In genomic region chr11:1197886-1198765, GRCh38 we compare ENCODE assay signal across 16 cellular contexts. TPM values are rescaled to one million over a fixed set of nuclear protein-coding genes. Genes with fewer than 3 reads are reported as not detected.
DNase-seq lines count a peak whose midpoint lies in the region; ATAC-seq and TF ChIP-seq lines count a peak whose summit lies in the region.
"Had no signal": no experiment of that assay in that cellular context is flagged by ENCODE, and none has a peak within 500 bp of the region (broad histone marks: within the 10 kb centered on the region; RNA-seq: fewer than 3 reads in every experiment).

No MANE protein-coding gene starts in this region.

- no peaks in the 10 kb centered on the region for H3K4me1 Mint-ChIP-seq in WTC11
- H3K4me1 Mint-ChIP-seq: immature natural killer cell had no signal

- H3K4me1 ChIP-seq in right lobe of liver (no peaks in the 10 kb centered on the region), tibial artery (peaks cover 0 to 17% (median 2%) of the 10 kb centered on the region in 4 donors), esophagus squamous epithelium (peaks cover 0 to 21% (median 1%) of the 10 kb centered on the region in 3 donors)
- H3K4me1 ChIP-seq: adrenal gland, gastrocnemius medialis had no signal

- H3K27ac ChIP-seq in right lobe of liver, result no peak overlapping the region
- H3K27ac ChIP-seq in tibial artery, result no peak overlapping the region
- H3K27ac ChIP-seq in esophagus squamous epithelium, result no peak overlapping the region
- H3K27ac ChIP-seq: adrenal gland, gastrocnemius medialis had no signal

- CTCF ChIA-PET in WTC11 (lab: Charles Lee), result no interaction called here

- H3K4me3 Mint-ChIP-seq in WTC11, result no peak overlapping the region
- H3K4me3 Mint-ChIP-seq: immature natural killer cell had no signal

- intact Hi-C loops in right lobe of liver (cut with DNase I), result no loop called here
- intact Hi-C loops in tibial artery (cut with DNase I; ENCODE audit: low total_unique reads), result no loop called here
- intact Hi-C loops in esophagus squamous epithelium (cut with DNase I), result no loop called here

- H3K4me3 ChIP-seq in right lobe of liver (no peak overlapping the region), tibial artery (no peak overlapping the region), esophagus squamous epithelium (no peak overlapping the region)
- H3K4me3 ChIP-seq: adrenal gland, gastrocnemius medialis had no signal

- H3K27me3 ChIP-seq in right lobe of liver (no peaks in the 10 kb centered on the region), tibial artery (peaks cover 0 to 84% of the 10 kb centered on the region in 2 donors), esophagus squamous epithelium (peaks cover 0 to 88% (median 5%) of the 10 kb centered on the region in 4 donors)

- no peaks in the 10 kb centered on the region for H3K9me3 Mint-ChIP-seq in WTC11
- H3K9me3 Mint-ChIP-seq: immature natural killer cell had no signal

- no peaks in the 10 kb centered on the region for H3K9me3 ChIP-seq in right lobe of liver
- H3K9me3 ChIP-seq in tibial artery, result no peaks in the 10 kb centered on the region
- H3K9me3 ChIP-seq in esophagus squamous epithelium, result no peaks in the 10 kb centered on the region
- H3K9me3 ChIP-seq: adrenal gland, gastrocnemius medialis had no signal

- no peak for TF ChIP-seq CTCF in WTC11 (IDR thresholded peaks at IDR 0.05)
- no peak for TF ChIP-seq CTCF in right lobe of liver (IDR thresholded peaks at IDR 0.05)
- TF ChIP-seq CTCF in tibial artery (IDR thresholded peaks at IDR 0.05), result no peak
- no peak for TF ChIP-seq CTCF in esophagus squamous epithelium (IDR thresholded peaks at IDR 0.05)

- 68% methylated on average over 5 of the region's 39 CpGs for WGBS in right lobe of liver (ENCODE audit: insufficient coverage, low coverage, low lambda C conversion rate, missing lambda C conversion rate)
- WGBS in esophagus squamous epithelium, 2 donors, result no CpG with 5 or more reads among the region's 39 CpGs

- POLR2A ChIA-PET in WTC11 (lab: Charles Lee), result no interaction called here

- no peak for TF ChIP-seq POLR2A in right lobe of liver (IDR thresholded peaks at IDR 0.05)
- no peak for TF ChIP-seq POLR2A in esophagus squamous epithelium (IDR thresholded peaks at IDR 0.05)

- no peaks in the 10 kb centered on the region for H3K36me3 Mint-ChIP-seq in WTC11
- H3K36me3 Mint-ChIP-seq: immature natural killer cell had no signal

- H3K36me3 ChIP-seq in right lobe of liver (no peaks in the 10 kb centered on the region), tibial artery (no peaks in the 10 kb centered on the region), esophagus squamous epithelium (no peaks in the 10 kb centered on the region)
- H3K36me3 ChIP-seq: adrenal gland, gastrocnemius medialis had no signal

- ATAC-seq in WTC11, result peak; percentile 64
- no peak for ATAC-seq in right lobe of liver
- no peak for ATAC-seq in HG02678 (IDR thresholded peaks at IDR 0.05; ENCODE audit: unreplicated experiment)
- ATAC-seq: gastrocnemius medialis had no signal

- H3K27me3 Mint-ChIP-seq in WTC11 (ENCODE audit: low read depth), result no peaks in the 10 kb centered on the region

- DNase-seq in activated gamma-delta T cell treated with Interleukin-2 at 50 U/mL for 16 hours (peak; percentile 2), activated gamma-delta T cell (lab: John Stamatoyannopoulos, UW) (no peak), WTC11 (ENCODE audit: low spot score) (peak; percentile 47), right lobe of liver (peak; percentile 11 to 47 (median 41)), tibial artery (peak; percentile 17 to 55), HPDE6-E6E7 (ENCODE audit: extremely low spot score) (no peak), esophagus squamous epithelium (lab: John Stamatoyannopoulos, UW) (no peak)
- DNase-seq: ACHN, immature natural killer cell, NCI-H2081 treated with DMSO at 0.1 percent for 48 hours, NCI-H774 had no signal

- no peak overlapping the region for H3K27ac Mint-ChIP-seq in WTC11
- H3K27ac Mint-ChIP-seq: immature natural killer cell had no signal

TF ChIP-seq in WTC11, 78 proteins besides CTCF, POLR2A, EP300 and RAD21 (continues in another document):
- TF ChIP-seq SMAD3 (CRISPR knock-in tag; IDR thresholded peaks at IDR 0.05; ENCODE audit: borderline replicate concordance), result no peak
- no peak for TF ChIP-seq ZMAT4 (CRISPR knock-in tag; IDR thresholded peaks at IDR 0.05)
- TF ChIP-seq, protein P1, sequence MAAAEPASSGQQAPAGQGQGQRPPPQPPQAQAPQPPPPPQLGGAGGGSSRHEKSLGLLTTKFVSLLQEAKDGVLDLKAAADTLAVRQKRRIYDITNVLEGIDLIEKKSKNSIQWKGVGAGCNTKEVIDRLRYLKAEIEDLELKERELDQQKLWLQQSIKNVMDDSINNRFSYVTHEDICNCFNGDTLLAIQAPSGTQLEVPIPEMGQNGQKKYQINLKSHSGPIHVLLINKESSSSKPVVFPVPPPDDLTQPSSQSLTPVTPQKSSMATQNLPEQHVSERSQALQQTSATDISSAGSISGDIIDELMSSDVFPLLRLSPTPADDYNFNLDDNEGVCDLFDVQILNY (CRISPR knock-in tag; IDR thresholded peaks at IDR 0.05), result no peak
- no peak for TF ChIP-seq SMAD4 (CRISPR knock-in tag; IDR thresholded peaks at IDR 0.05)
- TF ChIP-seq CREM (CRISPR knock-in tag; IDR thresholded peaks at IDR 0.05), result no peak
- TF ChIP-seq, protein P2, sequence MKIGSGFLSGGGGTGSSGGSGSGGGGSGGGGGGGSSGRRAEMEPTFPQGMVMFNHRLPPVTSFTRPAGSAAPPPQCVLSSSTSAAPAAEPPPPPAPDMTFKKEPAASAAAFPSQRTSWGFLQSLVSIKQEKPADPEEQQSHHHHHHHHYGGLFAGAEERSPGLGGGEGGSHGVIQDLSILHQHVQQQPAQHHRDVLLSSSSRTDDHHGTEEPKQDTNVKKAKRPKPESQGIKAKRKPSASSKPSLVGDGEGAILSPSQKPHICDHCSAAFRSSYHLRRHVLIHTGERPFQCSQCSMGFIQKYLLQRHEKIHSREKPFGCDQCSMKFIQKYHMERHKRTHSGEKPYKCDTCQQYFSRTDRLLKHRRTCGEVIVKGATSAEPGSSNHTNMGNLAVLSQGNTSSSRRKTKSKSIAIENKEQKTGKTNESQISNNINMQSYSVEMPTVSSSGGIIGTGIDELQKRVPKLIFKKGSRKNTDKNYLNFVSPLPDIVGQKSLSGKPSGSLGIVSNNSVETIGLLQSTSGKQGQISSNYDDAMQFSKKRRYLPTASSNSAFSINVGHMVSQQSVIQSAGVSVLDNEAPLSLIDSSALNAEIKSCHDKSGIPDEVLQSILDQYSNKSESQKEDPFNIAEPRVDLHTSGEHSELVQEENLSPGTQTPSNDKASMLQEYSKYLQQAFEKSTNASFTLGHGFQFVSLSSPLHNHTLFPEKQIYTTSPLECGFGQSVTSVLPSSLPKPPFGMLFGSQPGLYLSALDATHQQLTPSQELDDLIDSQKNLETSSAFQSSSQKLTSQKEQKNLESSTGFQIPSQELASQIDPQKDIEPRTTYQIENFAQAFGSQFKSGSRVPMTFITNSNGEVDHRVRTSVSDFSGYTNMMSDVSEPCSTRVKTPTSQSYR (CRISPR knock-in tag; IDR thresholded peaks at IDR 0.05), result no peak
- no peak for TF ChIP-seq ZBTB21 (CRISPR knock-in tag; IDR thresholded peaks at IDR 0.05; ENCODE audit: borderline replicate concordance)
- TF ChIP-seq ZNF219 (CRISPR knock-in tag; IDR thresholded peaks at IDR 0.05; ENCODE audit: borderline replicate concordance), result no peak
- TF ChIP-seq TP53 (CRISPR knock-in tag; IDR thresholded peaks at IDR 0.05), result no peak
- TF ChIP-seq, protein P3, sequence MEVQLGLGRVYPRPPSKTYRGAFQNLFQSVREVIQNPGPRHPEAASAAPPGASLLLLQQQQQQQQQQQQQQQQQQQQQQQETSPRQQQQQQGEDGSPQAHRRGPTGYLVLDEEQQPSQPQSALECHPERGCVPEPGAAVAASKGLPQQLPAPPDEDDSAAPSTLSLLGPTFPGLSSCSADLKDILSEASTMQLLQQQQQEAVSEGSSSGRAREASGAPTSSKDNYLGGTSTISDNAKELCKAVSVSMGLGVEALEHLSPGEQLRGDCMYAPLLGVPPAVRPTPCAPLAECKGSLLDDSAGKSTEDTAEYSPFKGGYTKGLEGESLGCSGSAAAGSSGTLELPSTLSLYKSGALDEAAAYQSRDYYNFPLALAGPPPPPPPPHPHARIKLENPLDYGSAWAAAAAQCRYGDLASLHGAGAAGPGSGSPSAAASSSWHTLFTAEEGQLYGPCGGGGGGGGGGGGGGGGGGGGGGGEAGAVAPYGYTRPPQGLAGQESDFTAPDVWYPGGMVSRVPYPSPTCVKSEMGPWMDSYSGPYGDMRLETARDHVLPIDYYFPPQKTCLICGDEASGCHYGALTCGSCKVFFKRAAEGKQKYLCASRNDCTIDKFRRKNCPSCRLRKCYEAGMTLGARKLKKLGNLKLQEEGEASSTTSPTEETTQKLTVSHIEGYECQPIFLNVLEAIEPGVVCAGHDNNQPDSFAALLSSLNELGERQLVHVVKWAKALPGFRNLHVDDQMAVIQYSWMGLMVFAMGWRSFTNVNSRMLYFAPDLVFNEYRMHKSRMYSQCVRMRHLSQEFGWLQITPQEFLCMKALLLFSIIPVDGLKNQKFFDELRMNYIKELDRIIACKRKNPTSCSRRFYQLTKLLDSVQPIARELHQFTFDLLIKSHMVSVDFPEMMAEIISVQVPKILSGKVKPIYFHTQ (CRISPR knock-in tag; IDR thresholded peaks at IDR 0.05), result no peak
- TF ChIP-seq KAT7 (CRISPR knock-in tag; IDR thresholded peaks at IDR 0.05; ENCODE audit: borderline replicate concordance), result no peak
- no peak for TF ChIP-seq JAZF1 (CRISPR knock-in tag; IDR thresholded peaks at IDR 0.05)
- TF ChIP-seq ZNF121 (CRISPR knock-in tag; IDR thresholded peaks at IDR 0.05), result no peak
- no peak for TF ChIP-seq EMX1 (CRISPR knock-in tag; IDR thresholded peaks at IDR 0.05)
- TF ChIP-seq RELA (CRISPR knock-in tag; IDR thresholded peaks at IDR 0.05; ENCODE audit: borderline replicate concordance), result no peak
- no peak for TF ChIP-seq FOXP1 (CRISPR knock-in tag; IDR thresholded peaks at IDR 0.05; ENCODE audit: borderline replicate concordance)

RNA-seq across cellular contexts. Expression of gene MUC5B, which starts 24.7 kb away (rescaled TPM):
- total RNA-seq in WTC11 (2021), result 0.69 to 1.6 TPM (median 1.6 TPM) in 3 replicates
- 1 to 10 TPM in 2 of 6 experiments, under 1 TPM in 4; 0.06 to 3.7 (median 0.78) TPM for total RNA-seq in right lobe of liver
- total RNA-seq in esophagus squamous epithelium, result 100 to 1,000 TPM in 1 of 4 donors, 1 to 10 TPM in 1, under 1 TPM in 2; 0.04 to 139 (median 1.6) TPM
- total RNA-seq: G401, RPMI7951 had no signal

RNA-seq across cellular contexts. Expression of gene MUC5AC, which starts 40.4 kb away (rescaled TPM):
- under 0.01 TPM in 1 of 3 replicates, not detected in the others for total RNA-seq in WTC11 (2021)
- not detected for total RNA-seq in right lobe of liver
- 1 to 10 TPM in 1 of 4 donors, under 1 TPM in 1, not detected in 2; under 0.01 to 1.5 TPM for total RNA-seq in esophagus squamous epithelium
- total RNA-seq: G401, gastrocnemius medialis, RPMI7951 had no signal

Comparison
In these comparisons a context has a peak if more than half of its experiments do, and no peak if none do; other contexts are left out.
1. DNase-seq: peak in activated gamma-delta T cell treated with Interleukin-2 at 50 U/mL for 16 hours (single experiment), WTC11 (single experiment), right lobe of liver (3 of 3) and tibial artery (2 of 2); none in activated gamma-delta T cell (single experiment), HPDE6-E6E7 (single experiment) and esophagus squamous epithelium (single experiment).